Comparison of ENCODE assay signal across 11 cellular contexts in the genomic region with DNA sequence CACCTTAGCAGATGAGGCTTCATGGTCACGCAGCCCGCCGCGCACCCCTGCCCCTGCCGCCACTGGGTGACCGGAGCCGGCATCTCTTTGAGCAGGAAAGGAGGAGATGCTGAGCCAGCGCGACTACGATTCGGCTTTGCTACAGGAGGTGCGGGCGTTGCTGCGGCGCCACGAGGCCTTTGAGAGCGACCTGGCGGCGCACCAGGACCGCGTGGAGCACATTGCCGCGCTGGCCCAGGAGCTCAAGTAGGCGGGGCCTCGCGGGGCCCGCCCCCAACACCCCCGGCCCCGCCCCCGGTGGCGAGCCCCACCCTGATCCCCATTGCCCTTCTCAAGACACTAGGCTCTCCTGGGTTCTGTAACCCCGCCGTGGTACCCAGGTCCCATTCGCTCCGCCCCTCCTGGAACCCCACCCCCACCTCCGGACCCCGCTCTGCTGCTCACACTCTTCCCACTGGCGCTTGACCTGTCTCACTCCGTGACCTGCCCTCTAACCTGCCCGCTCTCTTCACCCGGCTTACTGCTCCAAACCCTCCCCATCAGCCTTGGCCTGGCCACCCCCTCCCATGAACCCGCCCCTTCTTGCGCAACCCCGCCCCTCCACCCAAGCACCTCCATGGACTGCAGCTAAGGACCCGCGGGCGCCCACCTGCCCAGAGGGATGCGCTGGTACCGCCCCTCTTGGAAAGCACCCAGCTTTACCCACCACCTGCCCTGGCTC. TPM values are rescaled to one million over a fixed set of nuclear protein-coding genes. Genes with fewer than 3 reads are reported as not detected.
DNase-seq lines count a peak whose midpoint lies in the region; ATAC-seq, FAIRE-seq and TF ChIP-seq lines count a peak whose summit lies in the region.
"Had no signal": no experiment of that assay in that cellular context is flagged by ENCODE, and none has a peak within 500 bp of the region (broad histone marks: within the 10 kb centered on the region; RNA-seq: fewer than 3 reads in every experiment).

No MANE protein-coding gene starts in this region.

- no peak overlapping the region for H3K14ac ChIP-seq in H1 (ENCODE audit: insufficient read length)

- no peak overlapping the region for H3K27ac ChIP-seq in H1 (ENCODE audit: low read depth, low read length)

- no peak overlapping the region for H3K4ac ChIP-seq in H1 (replicated peaks; ENCODE audit: insufficient read length, low read depth, low read length)

- H2BK12ac ChIP-seq in H1 (ENCODE audit: low read depth, low read length), result no peak overlapping the region

- H3K4me1 ChIP-seq in H1 (replicated peaks in 1 of 4; ENCODE audit: control insufficient read depth in 3 of 4, insufficient read depth in 4 of 4, low read length in 3 of 4), result peaks cover 0 to 2% (median 0%) of the 10 kb centered on the region in 4 experiments; a peak in 1 of 7 replicates

- H3K4me3 ChIP-seq in H1 (ENCODE audit: extremely low read depth in 1 of 4, insufficient read depth in 2 of 4, low read depth in 3 of 4, low read length in 4 of 4), result no peak overlapping the region
- H3K4me3 ChIP-seq: gastrocnemius medialis had no signal

- WGBS in H1 (ENCODE audit: extremely low coverage in 1 of 2, insufficient coverage in 1 of 2, insufficient read length in 1 of 2, insufficient replicate concordance in 2 of 2, low coverage in 1 of 2, low lambda C conversion rate in 2 of 2, missing lambda C conversion rate in 1 of 2), 2 experiments, result 90% methylated on average over 26 of the region's 49 CpGs; no CpG with 5 or more reads in 1 of the 2 experiments

- no peaks in the 10 kb centered on the region for H3K36me3 Mint-ChIP-seq in activated B cell treated with CpG ODN at 0.5 μM for 24 hours (ENCODE audit: low read depth)

- DNase-seq in DMS53 (lab: John Stamatoyannopoulos, UW), result peak; percentile 86
- no peak for DNase-seq in activated B cell treated with CpG ODN at 0.5 μM for 24 hours
- DNase-seq in H1 (ENCODE audit: low read depth in 1 of 2, low spot score in 2 of 2), result no peak
- peak; percentile 42 for DNase-seq in retina
- no peak for DNase-seq in cerebellar nuclear complex (lab: John Stamatoyannopoulos, UW)
- no peak for DNase-seq in NCI-H524 (lab: John Stamatoyannopoulos, UW)
- DNase-seq in omental fat pad (ENCODE audit: low spot score), result no peak
- DNase-seq: gastrocnemius medialis, NCI-H1105 had no signal

- peaks cover 16% of the 10 kb centered on the region for H3K27me3 Mint-ChIP-seq in activated B cell treated with CpG ODN at 0.5 μM for 24 hours

- H4K8ac ChIP-seq in H1 (ENCODE audit: extremely low read depth, insufficient read depth, low read length), result no peak overlapping the region

- ATAC-seq in activated B cell treated with CpG ODN at 0.5 μM for 24 hours (ENCODE audit: low read depth) (peak; percentile 57), GM18519 (IDR thresholded peaks at IDR 0.05; ENCODE audit: low FRiP score, unreplicated experiment) (no peak), omental fat pad (ENCODE audit: low FRiP score) (no peak)

- H2BK20ac ChIP-seq in H1 (ENCODE audit: low read length), result no peak overlapping the region

- no peak overlapping the region for H4K91ac ChIP-seq in H1 (replicated peaks; ENCODE audit: insufficient read length, low read length)

- no peak overlapping the region for H2AFZ ChIP-seq in H1 (ENCODE audit: low read length)

- no peaks in the 10 kb centered on the region for H3K23me2 ChIP-seq in H1 (ENCODE audit: low read depth, low read length)

- no peak overlapping the region for H2AK5ac ChIP-seq in H1 (ENCODE audit: low read depth, low read length)

- TF ChIP-seq EP300 in H1 (IDR thresholded peaks at IDR 0.05; ENCODE audit: borderline replicate concordance in 1 of 2, low read depth in 2 of 2, low read length in 2 of 2), result no peak

- H3K4me2 ChIP-seq in H1 (ENCODE audit: insufficient read depth in 1 of 2, low read depth in 2 of 2, low read length in 2 of 2), result no peak overlapping the region

- H3K9ac ChIP-seq in H1 (replicated peaks in 1 of 4; ENCODE audit: extremely low read depth in 1 of 4, low read depth in 3 of 4, low read length in 3 of 4), result no peak overlapping the region; a peak in 1 of 7 replicates

- no peaks in the 10 kb centered on the region for H3K79me2 ChIP-seq in H1 (ENCODE audit: control insufficient read depth in 1 of 2, insufficient read depth in 2 of 2, low read length in 2 of 2)

- peaks cover 0 to 5% of the 10 kb centered on the region in 2 experiments for H4K20me1 ChIP-seq in H1 (replicated peaks in 1 of 2; ENCODE audit: control insufficient read depth in 1 of 2, insufficient read depth in 2 of 2, low read length in 2 of 2)

- peaks cover 7% of the 10 kb centered on the region for H3K4me1 Mint-ChIP-seq in activated B cell treated with CpG ODN at 0.5 μM for 24 hours
- H3K4me1 Mint-ChIP-seq: nephron had no signal

- no peak overlapping the region for H3K27ac Mint-ChIP-seq in activated B cell treated with CpG ODN at 0.5 μM for 24 hours
- H3K27ac Mint-ChIP-seq: nephron had no signal

- intact Hi-C loops in activated B cell treated with CpG ODN at 0.5 μM for 24 hours (cut with micrococcal nuclease), result no loop called here

- no peak overlapping the region for H3K4me3 Mint-ChIP-seq in activated B cell treated with CpG ODN at 0.5 μM for 24 hours
- H3K4me3 Mint-ChIP-seq: nephron had no signal

- TF ChIP-seq POLR2A in H1 (IDR thresholded peaks at IDR 0.05; ENCODE audit: control extremely low read depth in 1 of 2, low read depth in 2 of 2, low read length in 2 of 2), result no peak

- FAIRE-seq in H1 (lab: Jason Lieb, UNC), result no peak

- H2BK5ac ChIP-seq in H1 (ENCODE audit: low read depth, low read length), result no peak overlapping the region

- H3K27me3 ChIP-seq in H1 (replicated peaks in 1 of 4; ENCODE audit: control insufficient read depth in 3 of 4, extremely low read depth in 1 of 4, insufficient read depth in 3 of 4, low read length in 3 of 4), result no peaks in the 10 kb centered on the region

- CTCF ChIA-PET in activated B cell treated with CpG ODN at 0.5 μM for 24 hours (lab: Charles Lee), result no interaction called here
- CTCF ChIA-PET in H1 (lab: Charles Lee; ENCODE audit: partially characterized antibody), result interaction anchor here (0.6 to 1.7 kb wide), 3 partner anchors 11 to 68 kb away, joined by 3 to 7 read pairs (median 4); no protein-coding TSS in a partner anchor

- POLR2A ChIA-PET in activated B cell treated with CpG ODN at 0.5 μM for 24 hours (lab: Charles Lee), result interaction anchor here (0.6 to 0.9 kb wide), 2 partner anchors 14 to 71 kb away, joined by 3 to 5 read pairs; partner anchors contain the start of gene ZDHHC24
- POLR2A ChIA-PET in H1 (lab: Charles Lee; ENCODE audit: partially characterized antibody), result interaction anchor here (0.7 to 7.4 kb wide), 7 partner anchors 8 to 188 kb away, joined by 3 to 54 read pairs (median 5); partner anchors contain the start of genes ACTN3, CTSF, RBM14 and RBM4

- no peak overlapping the region for H2BK15ac ChIP-seq in H1 (ENCODE audit: low read length)

- no peak overlapping the region for H3K18ac ChIP-seq in H1 (ENCODE audit: extremely low read depth, low read length)

- H2BK120ac ChIP-seq in H1 (replicated peaks; ENCODE audit: low read depth, low read length), result no peak overlapping the region

- TF ChIP-seq CTCF in activated B cell treated with CpG ODN at 0.5 μM for 24 hours (IDR thresholded peaks at IDR 0.05) (no peak), H1 (IDR thresholded peaks at IDR 0.05; ENCODE audit: control extremely low read depth in 1 of 3, insufficient read depth in 1 of 3, low read depth in 1 of 3, low read length in 3 of 3) (no peak), omental fat pad (IDR thresholded peaks at IDR 0.05) (no peak)

- H3K79me1 ChIP-seq in H1 (ENCODE audit: low read depth, low read length), result no peaks in the 10 kb centered on the region

- no peak overlapping the region for H3K23ac ChIP-seq in H1 (ENCODE audit: insufficient read length)

- no peak for TF ChIP-seq RAD21 in H1 (IDR thresholded peaks at IDR 0.05 in 1 of 2, conservative IDR thresholded peaks at IDR 0.05 in 1 of 2; ENCODE audit: low read depth in 2 of 2, low read length in 2 of 2)

- no peak overlapping the region for H4K5ac ChIP-seq in H1 (ENCODE audit: insufficient read length, low read depth, low read length)

- H3K56ac ChIP-seq in H1 (replicated peaks; ENCODE audit: insufficient read length, low read depth, low read length), result no peak overlapping the region

- H3K9me3 Mint-ChIP-seq in activated B cell treated with CpG ODN at 0.5 μM for 24 hours, result no peaks in the 10 kb centered on the region
- H3K9me3 Mint-ChIP-seq: nephron had no signal

- peaks cover 25 to 63% (median 52%) of the 10 kb centered on the region in 4 experiments for H3K36me3 ChIP-seq in H1 (ENCODE audit: control insufficient read depth in 2 of 4, insufficient read depth in 4 of 4, low read length in 3 of 4)

- no peaks in the 10 kb centered on the region for H3K9me3 ChIP-seq in H1 (ENCODE audit: insufficient read depth in 2 of 2, low read depth in 1 of 2, low read length in 1 of 2)
- H3K9me3 ChIP-seq: gastrocnemius medialis had no signal

RNA-seq across cellular contexts. Expression of gene CTSF, which starts 9.1 kb away (rescaled TPM):
- total RNA-seq in activated B cell treated with CpG ODN at 0.5 μM for 24 hours, result 2.0 and 3.6 TPM in 2 replicates
- total RNA-seq in H1 (2021; fragmentation: NEBNext Ultra II Directional; extraction: Animal tissue kit (Norgen Biotek cat#: 25700)), result 0.36 and 0.58 TPM in 2 replicates
- polyA plus RNA-seq in H1 (2011; rRNA removed), result 2.3 and 2.6 TPM in 2 replicates
- 2.0 TPM for polyA plus RNA-seq in H1 (2011; cell fraction: cytosol; rRNA removed)
- 8.5 TPM for polyA plus RNA-seq in H1 (2011; cell fraction: nucleus; rRNA removed)
- 2.6 to 3.8 TPM (median 2.9 TPM) in 4 replicates for polyA plus RNA-seq in H1 (2012, experiment 1 of 2)
- 2.9 TPM for polyA plus RNA-seq in H1 (2012, experiment 2 of 2)
- polyA plus RNA-seq in H1 (2013, experiment 1 of 2), result 1.7 TPM
- 1.7 TPM for polyA plus RNA-seq in H1 (2013, experiment 2 of 2)
- 3.0 and 5.3 TPM in 2 replicates for polyA minus RNA-seq in H1 (2011; rRNA and poly(A)+ RNA removed)
- 2.9 TPM for polyA minus RNA-seq in H1 (2011; cell fraction: cytosol; rRNA and poly(A)+ RNA removed)
- polyA minus RNA-seq in H1 (2011; cell fraction: nucleus; rRNA and poly(A)+ RNA removed), result 0.50 TPM
- 100 to 1,000 TPM in 2 of 4 donors, 10 to 100 TPM in 2; 82.8 to 110 (median 96.5) TPM for total RNA-seq in omental fat pad

RNA-seq across cellular contexts. Expression of gene ACTN3, which starts 12.6 kb away (rescaled TPM):
- total RNA-seq in activated B cell treated with CpG ODN at 0.5 μM for 24 hours (0.10 TPM in 1 of 2 replicates, not detected in the other), omental fat pad (not detected)
- total RNA-seq in H1 (2021; fragmentation: NEBNext Ultra II Directional; extraction: Animal tissue kit (Norgen Biotek cat#: 25700)), result 28.2 and 30.8 TPM in 2 replicates
- polyA plus RNA-seq in H1 (2011; rRNA removed), result 36.7 and 46.2 TPM in 2 replicates
- polyA plus RNA-seq in H1 (2011; cell fraction: cytosol; rRNA removed), result 38.5 TPM
- polyA plus RNA-seq in H1 (2011; cell fraction: nucleus; rRNA removed), result 243 TPM
- polyA plus RNA-seq in H1 (2012, experiment 1 of 2), result 42.8 to 71.4 TPM (median 62.6 TPM) in 4 replicates
- 28.4 TPM for polyA plus RNA-seq in H1 (2012, experiment 2 of 2)
- 12.6 TPM for polyA plus RNA-seq in H1 (2013, experiment 1 of 2)
- polyA plus RNA-seq in H1 (2013, experiment 2 of 2), result 10.9 TPM
- 33.9 and 39.3 TPM in 2 replicates for polyA minus RNA-seq in H1 (2011; rRNA and poly(A)+ RNA removed)
- 14.0 TPM for polyA minus RNA-seq in H1 (2011; cell fraction: cytosol; rRNA and poly(A)+ RNA removed)
- 32.1 TPM for polyA minus RNA-seq in H1 (2011; cell fraction: nucleus; rRNA and poly(A)+ RNA removed)

RNA-seq across cellular contexts. Expression of gene ZDHHC24, which starts 13.5 kb away (rescaled TPM):
- 14.6 and 19.0 TPM in 2 replicates for total RNA-seq in activated B cell treated with CpG ODN at 0.5 μM for 24 hours
- total RNA-seq in H1 (2021; fragmentation: NEBNext Ultra II Directional; extraction: Animal tissue kit (Norgen Biotek cat#: 25700)), result 7.0 and 8.4 TPM in 2 replicates
- 9.7 and 15.6 TPM in 2 replicates for polyA plus RNA-seq in H1 (2011; rRNA removed)
- polyA plus RNA-seq in H1 (2011; cell fraction: cytosol; rRNA removed), result 9.0 TPM
- polyA plus RNA-seq in H1 (2011; cell fraction: nucleus; rRNA removed), result 9.8 TPM
- 4.9 to 7.2 TPM (median 5.5 TPM) in 4 replicates for polyA plus RNA-seq in H1 (2012, experiment 1 of 2)
- polyA plus RNA-seq in H1 (2012, experiment 2 of 2), result 4.1 TPM
- polyA plus RNA-seq in H1 (2013, experiment 1 of 2), result 8.8 TPM
- 9.9 TPM for polyA plus RNA-seq in H1 (2013, experiment 2 of 2)
- 3.3 TPM in 2 replicates for polyA minus RNA-seq in H1 (2011; rRNA and poly(A)+ RNA removed)
- polyA minus RNA-seq in H1 (2011; cell fraction: cytosol; rRNA and poly(A)+ RNA removed), result 10.1 TPM
- polyA minus RNA-seq in H1 (2011; cell fraction: nucleus; rRNA and poly(A)+ RNA removed), result 4.4 TPM
- 10 to 100 TPM; 12.1 to 18.7 (median 13.0) TPM for total RNA-seq in omental fat pad

RNA-seq across cellular contexts. Expression of gene CCDC87, which starts 33.6 kb away (rescaled TPM):
- total RNA-seq in activated B cell treated with CpG ODN at 0.5 μM for 24 hours, result 0.22 and 0.31 TPM in 2 replicates
- total RNA-seq in H1 (2021; fragmentation: NEBNext Ultra II Directional; extraction: Animal tissue kit (Norgen Biotek cat#: 25700)), result 0.99 and 1.1 TPM in 2 replicates
- 0.32 and 0.63 TPM in 2 replicates for polyA plus RNA-seq in H1 (2011; rRNA removed)
- 0.25 TPM for polyA plus RNA-seq in H1 (2011; cell fraction: cytosol; rRNA removed)
- polyA plus RNA-seq in H1 (2011; cell fraction: nucleus; rRNA removed), result 0.68 TPM
- polyA plus RNA-seq in H1 (2012, experiment 1 of 2), result 0.43 to 0.65 TPM (median 0.54 TPM) in 4 replicates
- 0.92 TPM for polyA plus RNA-seq in H1 (2012, experiment 2 of 2)
- 0.36 TPM for polyA plus RNA-seq in H1 (2013, experiment 1 of 2)
- 0.33 TPM for polyA plus RNA-seq in H1 (2013, experiment 2 of 2)
- polyA minus RNA-seq in H1 (2011; rRNA and poly(A)+ RNA removed), result 0.80 and 1.3 TPM in 2 replicates
- polyA minus RNA-seq in H1 (2011; cell fraction: cytosol; rRNA and poly(A)+ RNA removed), result 0.51 TPM
- polyA minus RNA-seq in H1 (2011; cell fraction: nucleus; rRNA and poly(A)+ RNA removed), result 2.3 TPM
- total RNA-seq in omental fat pad, result under 1 TPM in 2 of 4 donors, not detected in 2; 0.19 to 0.28 TPM

RNA-seq across cellular contexts. Expression of gene CCS, which starts 33.7 kb away (rescaled TPM):
- total RNA-seq in activated B cell treated with CpG ODN at 0.5 μM for 24 hours (59.0 and 65.3 TPM in 2 replicates), omental fat pad (10 to 100 TPM; 19.0 to 42.4 (median 21.7) TPM)
- total RNA-seq in H1 (2021; fragmentation: NEBNext Ultra II Directional; extraction: Animal tissue kit (Norgen Biotek cat#: 25700)), result 35.2 and 37.1 TPM in 2 replicates
- 37.7 and 57.7 TPM in 2 replicates for polyA plus RNA-seq in H1 (2011; rRNA removed)
- polyA plus RNA-seq in H1 (2011; cell fraction: cytosol; rRNA removed), result 62.4 TPM
- 104 TPM for polyA plus RNA-seq in H1 (2011; cell fraction: nucleus; rRNA removed)
- 55.1 to 70.7 TPM (median 62.8 TPM) in 4 replicates for polyA plus RNA-seq in H1 (2012, experiment 1 of 2)
- polyA plus RNA-seq in H1 (2012, experiment 2 of 2), result 30.4 TPM
- polyA plus RNA-seq in H1 (2013, experiment 1 of 2), result 32.0 TPM
- 33.7 TPM for polyA plus RNA-seq in H1 (2013, experiment 2 of 2)
- polyA minus RNA-seq in H1 (2011; rRNA and poly(A)+ RNA removed), result 21.6 and 22.1 TPM in 2 replicates
- polyA minus RNA-seq in H1 (2011; cell fraction: cytosol; rRNA and poly(A)+ RNA removed), result 32.1 TPM
- polyA minus RNA-seq in H1 (2011; cell fraction: nucleus; rRNA and poly(A)+ RNA removed), result 30.1 TPM

Comparison
In these comparisons a context has a peak if more than half of its experiments do, and no peak if none do; other contexts are left out.
1. DNase-seq: peak in DMS53 (single experiment) and retina (single experiment); none in activated B cell treated with CpG ODN at 0.5 μM for 24 hours (single experiment), H1 (0 of 2), cerebellar nuclear complex (0 of 2), NCI-H524 (0 of 2) and omental fat pad (single experiment).
2. RNA of gene CTSF, which starts 9.1 kb away (total RNA-seq): 82.8 to 110 TPM in omental fat pad; 2.0 to 3.6 TPM in activated B cell treated with CpG ODN at 0.5 μM for 24 hours and 0.36 to 0.58 TPM in H1; every median in the first group is over 10 times any median in the second.
3. RNA of gene ACTN3, which starts 12.6 kb away (total RNA-seq): 28.2 to 30.8 TPM in H1; 0.10 TPM in activated B cell treated with CpG ODN at 0.5 μM for 24 hours and not detected in omental fat pad; every median in the first group is over 10 times any median in the second.